In the genomic region with DNA sequence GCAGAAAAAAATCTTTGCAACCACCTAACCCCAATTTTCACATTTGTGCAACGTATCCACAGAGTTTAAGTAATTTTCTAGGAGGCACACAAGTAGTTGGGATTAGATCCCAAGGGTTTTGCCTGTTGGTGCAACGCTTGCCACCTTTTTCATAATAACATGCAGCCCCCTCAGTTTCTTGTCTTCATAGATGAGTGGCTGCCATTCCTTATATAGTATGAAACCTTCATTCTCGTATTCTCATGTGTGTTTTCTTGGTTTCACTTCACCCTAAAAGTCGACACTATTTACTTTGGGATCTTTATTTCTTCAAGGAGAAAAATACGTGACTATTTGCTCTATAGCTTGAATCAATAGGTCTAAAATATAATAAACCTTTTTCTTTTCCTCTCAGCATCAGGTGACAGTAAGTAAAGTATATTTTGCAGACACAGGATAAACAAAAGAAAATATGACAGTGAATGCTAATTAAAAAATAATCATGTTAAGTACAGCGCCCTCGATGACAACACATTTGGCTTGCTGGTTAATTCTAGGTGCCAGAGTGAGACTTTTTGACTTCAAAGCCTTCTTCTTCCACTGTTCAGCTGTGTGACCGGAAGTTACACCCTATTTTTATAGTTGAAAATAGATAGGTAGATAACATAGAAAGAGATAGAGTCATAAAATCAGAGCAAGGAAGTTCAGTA, we compare ENCODE assay signal across 10 cellular contexts.
DNase-seq lines count a peak whose midpoint lies in the region; ATAC-seq lines count a peak whose summit lies in the region.
"Had no signal": no experiment of that assay in that cellular context is flagged by ENCODE, and none has a peak within 500 bp of the region (broad histone marks: within the 10 kb centered on the region; RNA-seq: fewer than 3 reads in every experiment).

No MANE protein-coding gene starts in this region.

- H3K4me3 ChIP-seq in H7 (ENCODE audit: insufficient read depth, low read depth, low read length): no peak overlapping the region
- H3K4me3 ChIP-seq: mucosa of descending colon had no signal

- no peaks in the 10 kb centered on the region for H3K27me3 ChIP-seq in H7 (ENCODE audit: control insufficient read depth, insufficient read depth, low read length)

- H3K36me3 ChIP-seq in H7 (replicated peaks; ENCODE audit: control insufficient read depth, insufficient read depth, low read length): no peaks in the 10 kb centered on the region

- no peak for DNase-seq in H7
- DNase-seq in activated CD8-positive, alpha-beta memory T cell treated with anti-CD3 and anti-CD28 coated beads, Interleukin-2, amount 50 U/mL, for 4 hours: no peak
- DNase-seq in inferior parietal cortex (ENCODE audit: extremely low spot score): no peak
- DNase-seq in activated CD4-positive, alpha-beta T cell treated with anti-CD3 and anti-CD28 coated beads for 4 hours: no peak
- DNase-seq: mucosa of descending colon, Right ventricle myocardium superior had no signal

- ATAC-seq in GM18508 (IDR thresholded peaks at IDR 0.05; ENCODE audit: insufficient read depth, unreplicated experiment) (peak; percentile 79), GM21360 (IDR thresholded peaks at IDR 0.05; ENCODE audit: unreplicated experiment) (peak; percentile 93), HG02938 (IDR thresholded peaks at IDR 0.05; ENCODE audit: unreplicated experiment) (peak; percentile 98), HG03558 (IDR thresholded peaks at IDR 0.05; ENCODE audit: extremely low read depth, unreplicated experiment) (peak; percentile 83)
- ATAC-seq: mucosa of descending colon had no signal
